ENCODE assay signal across 1 cellular context in the genomic region with DNA sequence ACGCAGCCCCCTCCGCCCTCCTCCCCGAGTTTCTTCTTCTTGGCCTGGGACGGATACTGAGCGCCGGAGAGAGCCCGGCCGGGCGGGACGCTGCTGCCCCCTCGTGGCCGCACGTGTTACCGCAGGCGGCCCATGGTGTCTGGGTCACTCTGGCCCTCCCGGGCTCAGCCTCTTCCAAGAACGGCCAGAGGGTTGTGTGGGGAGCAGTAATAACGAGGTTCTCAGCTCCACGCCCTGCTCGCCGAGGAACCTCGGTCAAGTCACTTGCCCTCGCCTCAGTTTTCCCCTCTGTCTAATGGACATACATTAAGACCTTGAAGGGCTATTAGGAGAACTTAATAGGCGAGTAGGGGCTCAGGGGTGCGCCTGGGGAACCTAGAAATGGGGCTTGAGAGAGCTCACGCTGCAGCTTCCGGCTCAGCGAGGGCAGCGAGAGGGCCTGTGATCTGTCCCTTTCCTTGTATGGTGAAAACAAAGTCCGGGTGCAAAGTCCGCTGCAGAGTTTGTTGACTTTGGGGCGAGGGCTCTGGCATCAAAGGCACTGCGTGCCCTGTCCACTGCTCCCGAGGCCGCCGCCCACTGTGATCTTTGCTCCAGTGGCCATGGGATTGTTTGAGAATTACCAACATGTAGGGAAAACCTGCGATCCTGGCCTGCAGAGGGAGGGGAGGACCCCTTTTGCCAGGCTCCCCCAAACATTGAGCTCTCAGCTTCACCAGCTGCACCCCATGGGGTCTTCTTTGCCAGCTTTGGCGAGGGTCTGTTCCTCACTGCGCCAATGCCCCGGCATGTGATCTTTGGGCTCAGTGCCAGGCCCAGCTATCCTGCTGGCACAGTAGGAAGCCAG.
TF ChIP-seq lines count a peak whose summit lies in the region.

No MANE protein-coding gene starts in this region.

TF ChIP-seq in HepG2, 621 proteins besides CTCF, POLR2A, EP300 and RAD21 (continued from another document and continues in another):
- TF ChIP-seq ZNF318 (CRISPR knock-in tag; IDR thresholded peaks at IDR 0.05) (peak; percentile 60), ZNF672 (CRISPR knock-in tag; IDR thresholded peaks at IDR 0.05) (no peak), ZNF460 (CRISPR knock-in tag; IDR thresholded peaks at IDR 0.05; ENCODE audit: borderline replicate concordance) (peak; percentile 38; the same call in 1 of the 2 replicates), MTF1 (CRISPR knock-in tag; IDR thresholded peaks at IDR 0.05) (no peak), NCOA2 (CRISPR knock-in tag; IDR thresholded peaks at IDR 0.05) (peak; percentile 96), RFX3 (CRISPR knock-in tag; IDR thresholded peaks at IDR 0.05) (no peak), SNAPC5 (CRISPR knock-in tag; IDR thresholded peaks at IDR 0.05; ENCODE audit: borderline replicate concordance) (no peak), ZNF563 (CRISPR knock-in tag; IDR thresholded peaks at IDR 0.05) (peak; percentile 39; the same call in 1 of the 2 replicates), BCL3 (CRISPR knock-in tag; IDR thresholded peaks at IDR 0.05) (peak; percentile 80; the same call in 1 of the 2 replicates), ZNF354B (CRISPR knock-in tag; IDR thresholded peaks at IDR 0.05) (no peak), ZBTB8A (CRISPR knock-in tag; IDR thresholded peaks at IDR 0.05; ENCODE audit: borderline replicate concordance, low read depth) (peak; percentile 63; the same call in 1 of the 2 replicates), GTF3A (CRISPR knock-in tag; conservative IDR thresholded peaks at IDR 0.05) (peak; percentile 90; the same call in 1 of the 2 replicates), ZNF44 (CRISPR knock-in tag; IDR thresholded peaks at IDR 0.05) (peak; percentile 82; the same call in 1 of the 2 replicates), KDM2A (CRISPR knock-in tag; IDR thresholded peaks at IDR 0.05; ENCODE audit: borderline replicate concordance, low read depth) (peak; percentile 77; the same call in 1 of the 2 replicates), ZNF614 (CRISPR knock-in tag; IDR thresholded peaks at IDR 0.05; ENCODE audit: borderline replicate concordance) (peak; percentile 94), MLLT10 (CRISPR knock-in tag; IDR thresholded peaks at IDR 0.05) (no peak), SETDB1 (CRISPR knock-in tag; IDR thresholded peaks at IDR 0.05; ENCODE audit: borderline replicate concordance) (no peak), SMARCE1 (IDR thresholded peaks at IDR 0.05; ENCODE audit: borderline replicate concordance) (no peak), MBNL3 (CRISPR knock-in tag; conservative IDR thresholded peaks at IDR 0.05) (no peak), E2F1 (CRISPR knock-in tag; IDR thresholded peaks at IDR 0.05) (peak; percentile 20; the same call in 1 of the 2 replicates), ZBTB33 (CRISPR knock-in tag; IDR thresholded peaks at IDR 0.05) (peak; percentile 75), TMF1 (CRISPR knock-in tag; IDR thresholded peaks at IDR 0.05; ENCODE audit: low read depth) (no peak), ZBTB4 (CRISPR knock-in tag; IDR thresholded peaks at IDR 0.05; ENCODE audit: borderline replicate concordance) (peak; percentile 87), KAT2B (IDR thresholded peaks at IDR 0.05; ENCODE audit: borderline replicate concordance, low read depth, low read length) (no peak)
- TF ChIP-seq, protein P1, sequence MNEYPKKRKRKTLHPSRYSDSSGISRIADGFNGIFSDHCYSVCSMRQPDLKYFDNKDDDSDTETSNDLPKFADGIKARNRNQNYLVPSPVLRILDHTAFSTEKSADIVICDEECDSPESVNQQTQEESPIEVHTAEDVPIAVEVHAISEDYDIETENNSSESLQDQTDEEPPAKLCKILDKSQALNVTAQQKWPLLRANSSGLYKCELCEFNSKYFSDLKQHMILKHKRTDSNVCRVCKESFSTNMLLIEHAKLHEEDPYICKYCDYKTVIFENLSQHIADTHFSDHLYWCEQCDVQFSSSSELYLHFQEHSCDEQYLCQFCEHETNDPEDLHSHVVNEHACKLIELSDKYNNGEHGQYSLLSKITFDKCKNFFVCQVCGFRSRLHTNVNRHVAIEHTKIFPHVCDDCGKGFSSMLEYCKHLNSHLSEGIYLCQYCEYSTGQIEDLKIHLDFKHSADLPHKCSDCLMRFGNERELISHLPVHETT (CRISPR knock-in tag; conservative IDR thresholded peaks at IDR 0.05): peak; percentile 67; the same call in 1 of the 2 replicates
- TF ChIP-seq, protein P2, sequence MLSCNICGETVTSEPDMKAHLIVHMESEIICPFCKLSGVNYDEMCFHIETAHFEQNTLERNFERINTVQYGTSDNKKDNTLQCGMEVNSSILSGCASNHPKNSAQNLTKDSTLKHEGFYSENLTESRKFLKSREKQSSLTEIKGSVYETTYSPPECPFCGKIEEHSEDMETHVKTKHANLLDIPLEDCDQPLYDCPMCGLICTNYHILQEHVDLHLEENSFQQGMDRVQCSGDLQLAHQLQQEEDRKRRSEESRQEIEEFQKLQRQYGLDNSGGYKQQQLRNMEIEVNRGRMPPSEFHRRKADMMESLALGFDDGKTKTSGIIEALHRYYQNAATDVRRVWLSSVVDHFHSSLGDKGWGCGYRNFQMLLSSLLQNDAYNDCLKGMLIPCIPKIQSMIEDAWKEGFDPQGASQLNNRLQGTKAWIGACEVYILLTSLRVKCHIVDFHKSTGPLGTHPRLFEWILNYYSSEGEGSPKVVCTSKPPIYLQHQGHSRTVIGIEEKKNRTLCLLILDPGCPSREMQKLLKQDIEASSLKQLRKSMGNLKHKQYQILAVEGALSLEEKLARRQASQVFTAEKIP (CRISPR knock-in tag; IDR thresholded peaks at IDR 0.05; ENCODE audit: borderline replicate concordance): no peak
- TF ChIP-seq, protein P3, sequence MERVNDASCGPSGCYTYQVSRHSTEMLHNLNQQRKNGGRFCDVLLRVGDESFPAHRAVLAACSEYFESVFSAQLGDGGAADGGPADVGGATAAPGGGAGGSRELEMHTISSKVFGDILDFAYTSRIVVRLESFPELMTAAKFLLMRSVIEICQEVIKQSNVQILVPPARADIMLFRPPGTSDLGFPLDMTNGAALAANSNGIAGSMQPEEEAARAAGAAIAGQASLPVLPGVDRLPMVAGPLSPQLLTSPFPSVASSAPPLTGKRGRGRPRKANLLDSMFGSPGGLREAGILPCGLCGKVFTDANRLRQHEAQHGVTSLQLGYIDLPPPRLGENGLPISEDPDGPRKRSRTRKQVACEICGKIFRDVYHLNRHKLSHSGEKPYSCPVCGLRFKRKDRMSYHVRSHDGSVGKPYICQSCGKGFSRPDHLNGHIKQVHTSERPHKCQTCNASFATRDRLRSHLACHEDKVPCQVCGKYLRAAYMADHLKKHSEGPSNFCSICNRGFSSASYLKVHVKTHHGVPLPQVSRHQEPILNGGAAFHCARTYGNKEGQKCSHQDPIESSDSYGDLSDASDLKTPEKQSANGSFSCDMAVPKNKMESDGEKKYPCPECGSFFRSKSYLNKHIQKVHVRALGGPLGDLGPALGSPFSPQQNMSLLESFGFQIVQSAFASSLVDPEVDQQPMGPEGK (CRISPR knock-in tag; IDR thresholded peaks at IDR 0.05): peak; percentile 88
